ENCODE assay signal across 21 cellular contexts in the genomic region with DNA sequence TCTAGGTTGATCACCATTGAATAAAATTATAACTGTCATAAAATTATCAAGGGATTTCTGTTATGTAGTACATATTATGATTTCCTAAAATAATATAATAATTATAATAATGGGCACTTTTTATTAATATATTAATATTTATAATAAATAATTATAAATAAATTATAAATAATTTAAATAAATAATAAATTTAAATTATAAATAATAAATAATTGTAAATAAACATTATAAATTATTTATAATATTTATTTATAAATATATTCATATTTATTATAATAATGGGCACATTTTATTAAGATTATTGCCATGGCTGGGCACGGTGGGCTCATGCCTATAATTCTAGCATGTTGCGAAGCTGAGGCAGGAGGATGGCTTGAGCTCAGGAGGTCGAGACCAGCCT.
"Had no signal": no experiment of that assay in that cellular context is flagged by ENCODE, and none has a peak within 500 bp of the region (broad histone marks: within the 10 kb centered on the region; RNA-seq: fewer than 3 reads in every experiment).

No MANE protein-coding gene starts in this region.

- H2AFZ ChIP-seq: parathyroid adenoma had no signal

- FAIRE-seq: keratinocyte had no signal

- H3K9me3 ChIP-seq: esophagus squamous epithelium, left ventricle myocardium inferior, lower lobe of right lung, psoas muscle, right lobe of liver, tibial artery had no signal

- DNase-seq: effector memory CD8-positive, alpha-beta T cell; esophagus squamous epithelium; foreskin fibroblast; immature natural killer cell; left cardiac atrium; left ventricle myocardium inferior; lower lobe of right lung; occipital lobe; psoas muscle; retina; right lobe of liver; spleen; stimulated activated CD4-positive, alpha-beta T cell treated with anti-CD3 and anti-CD28 coated beads, Interleukin-15, amount 100 ng/mL, for 24 hours; stimulated activated CD4-positive, alpha-beta T cell treated with anti-CD3 and anti-CD28 coated beads, Interleukin-1b, Interleukin-23, amount 100 ng/mL, for 48 hours; stimulated activated CD4-positive, alpha-beta T cell treated with anti-CD3 and anti-CD28 coated beads, Interleukin-4, amount 100 ng/mL, for 24 hours; tibial artery had no signal

- H3K4me3 ChIP-seq: esophagus squamous epithelium, left ventricle myocardium inferior, lower lobe of right lung, neural progenitor cell, psoas muscle, right lobe of liver, spleen, tibial artery had no signal

- H3K9ac ChIP-seq: neural progenitor cell, parathyroid adenoma had no signal

- H3K79me2 ChIP-seq: parathyroid adenoma had no signal

- H3K27ac ChIP-seq: esophagus squamous epithelium, left ventricle myocardium inferior, lower lobe of right lung, parathyroid adenoma, psoas muscle, right lobe of liver, spleen, tibial artery had no signal

- ATAC-seq: effector memory CD8-positive, alpha-beta T cell; left cardiac atrium; lower lobe of right lung; natural killer cell treated with Interleukin-12 subunit alpha and Interleukin-12 subunit beta and Interleukin-15 and Interleukin-18, amount 100 ng/mL, for 72 hours; psoas muscle; right lobe of liver; stimulated activated memory B cell treated with anti-CD40 and anti-IgM and Interleukin-4, amounts not matched to agents 10 μg/mL and 1 μg/mL and 100 μg/mL, for 72 hours had no signal

- H3K27me3 ChIP-seq: esophagus squamous epithelium, neural progenitor cell, right lobe of liver, spleen, tibial artery had no signal

- H3K4me1 ChIP-seq: parathyroid adenoma, right lobe of liver had no signal

- H3K36me3 ChIP-seq: esophagus squamous epithelium, left ventricle myocardium inferior, lower lobe of right lung, neural progenitor cell, right lobe of liver, spleen, tibial artery had no signal
